ENCODE assay signal across 13 cellular contexts in the genomic region with DNA sequence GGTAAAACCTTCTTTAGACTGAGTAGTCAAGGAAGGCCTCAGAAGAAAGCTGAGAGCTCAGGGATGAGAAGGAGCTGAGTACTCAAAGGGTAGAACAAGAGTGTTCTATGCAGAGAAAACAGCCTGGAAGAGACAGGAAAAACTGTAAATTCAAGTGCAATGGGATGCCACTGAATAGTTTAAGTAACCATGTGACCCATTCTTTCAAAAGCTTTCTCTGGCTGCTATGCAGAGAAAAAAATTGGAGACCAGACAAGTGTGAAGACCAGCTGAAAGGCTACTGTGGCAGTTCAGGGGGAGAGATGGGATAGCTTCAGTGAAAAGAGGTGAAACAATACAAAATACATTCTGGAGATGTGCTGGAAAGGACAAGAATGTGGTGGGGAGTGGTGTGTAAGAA.
A peak's percentile ranks its signal among the peaks of the same experiment; 100 is the strongest.
DNase-seq lines count a peak whose midpoint lies in the region; ATAC-seq, FAIRE-seq and TF ChIP-seq lines count a peak whose summit lies in the region.
"Had no signal": no experiment of that assay in that cellular context is flagged by ENCODE, and none has a peak within 500 bp of the region (broad histone marks: within the 10 kb centered on the region; RNA-seq: fewer than 3 reads in every experiment).

No MANE protein-coding gene starts in this region.

- no peak for FAIRE-seq in GM12892 (lab: Jason Lieb, UNC)
- FAIRE-seq: G401.6 had no signal

- H3K4me3 ChIP-seq in iPS-15b (ENCODE audit: low read depth, low read length) (no peak overlapping the region), uterus (no peak overlapping the region), colonic mucosa (no peak overlapping the region)
- H3K4me3 ChIP-seq: adrenal gland; BLaER1 treated with 17β-estradiol and CSF1 and Interleukin-3, amounts not matched to agents 10 nM and 100 nM had no signal

- no peak for TF ChIP-seq CTCF in uterus (IDR thresholded peaks at IDR 0.05)
- no peak for TF ChIP-seq CTCF in colonic mucosa (IDR thresholded peaks at IDR 0.05)

- peak overlapping the region; percentile 3 to 8 for H3K27ac ChIP-seq in uterus
- no peak overlapping the region for H3K27ac ChIP-seq in colonic mucosa
- H3K27ac ChIP-seq: HL-60 had no signal

- peak; percentile 27 for ATAC-seq in left ventricle myocardium superior

- peak overlapping the region; percentile 13 for H3K9ac ChIP-seq in iPS-15b (ENCODE audit: low read depth, low read length)
- H3K9ac ChIP-seq in colonic mucosa (ENCODE audit: low read depth in 2 of 2, low read length in 2 of 2): no peak overlapping the region
- H3K9ac ChIP-seq: BLaER1 treated with 17β-estradiol and CSF1 and Interleukin-3, amounts not matched to agents 10 nM and 100 nM had no signal

- H3K4me1 ChIP-seq in iPS-15b (ENCODE audit: control insufficient read depth, insufficient read depth, low read length) (peaks cover 2% of the 10 kb centered on the region), uterus (peaks cover 0 to 3% of the 10 kb centered on the region in 2 donors), colonic mucosa (peaks cover 4% of the 10 kb centered on the region)

- TF ChIP-seq POLR2A in uterus (IDR thresholded peaks at IDR 0.05) (no peak), GM12892 (IDR thresholded peaks at IDR 0.05; ENCODE audit: low read depth, low read length) (no peak)

- intact Hi-C loops in left ventricle myocardium superior (cut with micrococcal nuclease): loop anchor here (10.0 kb wide), 1 partner anchor 57 kb away; the partner anchor contains the start of gene RNF38
- intact Hi-C loops in cardiac septum (cut with DNase I): no loop called here
- intact Hi-C loops in uterus (cut with DNase I; ENCODE audit: low total_unique reads): no loop called here
- intact Hi-C loops in colonic mucosa (cut with DNase I): no loop called here

- DNase-seq in left ventricle myocardium superior: no peak
- DNase-seq in cardiac septum (ENCODE audit: low spot score): no peak
- peak; percentile 32 for DNase-seq in amniotic epithelial cell (ENCODE audit: low read depth)
- DNase-seq in uterus: no peak
- no peak for DNase-seq in colonic mucosa
- DNase-seq in GM12892 (ENCODE audit: insufficient read length): no peak
- DNase-seq in RKO (ENCODE audit: low spot score): no peak
- DNase-seq: NCI-H2171 had no signal

- H3K27me3 ChIP-seq in iPS-15b (ENCODE audit: control insufficient read depth, insufficient read depth, low read length) (no peaks in the 10 kb centered on the region), uterus (no peaks in the 10 kb centered on the region), colonic mucosa (no peaks in the 10 kb centered on the region)
- H3K27me3 ChIP-seq: adrenal gland; BLaER1 treated with 17β-estradiol and CSF1 and Interleukin-3, amounts not matched to agents 10 nM and 100 nM had no signal

- H3K36me3 ChIP-seq in iPS-15b (ENCODE audit: control insufficient read depth, insufficient read depth, low read length) (peaks cover 3% of the 10 kb centered on the region), uterus (no peaks in the 10 kb centered on the region), colonic mucosa (no peaks in the 10 kb centered on the region)
- H3K36me3 ChIP-seq: adrenal gland had no signal

- no peaks in the 10 kb centered on the region for H3K9me3 ChIP-seq in iPS-15b (ENCODE audit: control insufficient read depth, insufficient read depth, low read length)
- no peaks in the 10 kb centered on the region for H3K9me3 ChIP-seq in uterus
- no peaks in the 10 kb centered on the region for H3K9me3 ChIP-seq in colonic mucosa
- H3K9me3 ChIP-seq: adrenal gland had no signal
